In the genomic region with DNA sequence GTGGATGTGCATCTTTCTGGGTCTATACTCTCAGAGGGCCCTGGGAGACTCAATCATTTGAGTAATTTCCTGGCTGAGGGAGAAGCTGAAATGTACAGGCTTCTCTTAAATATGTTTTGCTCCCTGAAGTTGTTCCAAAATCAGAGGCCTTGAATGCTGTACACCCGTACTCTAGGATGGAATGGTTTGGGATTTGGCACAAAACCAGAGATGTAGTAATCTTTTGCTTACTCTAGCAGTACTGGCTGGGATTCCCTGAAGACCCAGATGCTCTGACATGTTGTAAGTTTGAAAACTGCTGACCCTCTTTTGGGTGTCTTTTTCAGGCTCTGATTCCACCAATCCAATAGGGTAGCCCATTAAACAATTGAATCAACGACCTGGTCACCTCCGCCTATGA, we compare ENCODE assay signal across 1 cellular context.
TF ChIP-seq lines count a peak whose summit lies in the region.

No MANE protein-coding gene starts in this region.

TF ChIP-seq in K562, 482 proteins besides CTCF, POLR2A, EP300 and RAD21:
- TF ChIP-seq ZKSCAN8 (CRISPR knock-in tag; IDR thresholded peaks at IDR 0.05): peak; percentile 48; the same call in 1 of the 2 replicates
- no peak for TF ChIP-seq CCNT2 (IDR thresholded peaks at IDR 0.05; ENCODE audit: borderline replicate concordance, extremely low read depth, insufficient read length, low read depth, low read length)
